ENCODE assay signal across 12 cellular contexts in the genomic region with DNA sequence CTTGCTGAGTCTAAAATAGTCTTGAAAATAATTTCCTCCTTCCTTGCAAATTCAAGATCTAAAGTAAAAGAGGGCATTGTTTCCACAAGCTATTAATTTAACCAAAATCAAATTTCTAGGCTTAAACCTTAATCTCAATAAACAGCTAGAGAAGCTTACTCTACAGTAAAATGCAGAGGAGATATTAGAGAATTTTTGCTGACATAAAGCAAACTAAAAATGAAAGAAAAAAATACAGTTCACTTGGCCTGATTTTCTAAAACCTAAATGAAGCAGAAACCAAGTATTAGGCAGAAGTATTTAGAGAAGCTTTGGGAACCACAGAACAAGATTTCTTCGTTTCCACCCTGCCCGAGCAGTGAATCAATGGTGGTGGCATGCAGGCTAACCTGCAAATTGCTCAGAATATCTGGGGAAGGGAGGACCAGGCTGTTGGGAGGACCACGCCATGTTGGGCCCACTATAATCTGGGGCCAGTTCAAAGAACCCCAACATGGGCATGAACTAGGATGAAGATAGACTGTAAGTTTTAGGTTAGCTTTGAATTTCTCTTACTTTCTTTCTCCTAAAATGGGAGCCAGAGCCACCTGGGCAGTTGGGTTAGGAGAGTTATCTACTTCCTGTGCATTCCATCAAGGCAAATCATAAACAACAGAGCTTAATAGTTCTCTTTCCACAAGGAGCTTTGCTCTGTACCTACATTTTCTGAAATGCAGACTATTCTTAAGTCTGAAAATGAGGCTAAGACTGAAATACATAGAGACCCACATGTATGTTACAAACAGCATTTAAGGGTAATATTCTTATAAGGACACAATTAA. TPM values are rescaled to one million over a fixed set of nuclear protein-coding genes. Genes with fewer than 3 reads are reported as not detected.
DNase-seq lines count a peak whose midpoint lies in the region; ATAC-seq, FAIRE-seq and TF ChIP-seq lines count a peak whose summit lies in the region.
"Had no signal": no experiment of that assay in that cellular context is flagged by ENCODE, and none has a peak within 500 bp of the region (broad histone marks: within the 10 kb centered on the region; RNA-seq: fewer than 3 reads in every experiment).

No MANE protein-coding gene starts in this region.

- no peaks in the 10 kb centered on the region for H3K27me3 ChIP-seq in HepG2 (ENCODE audit: control insufficient read depth in 1 of 2, insufficient read depth in 2 of 2, low read length in 2 of 2)
- peaks cover 0 to 3% of the 10 kb centered on the region in 2 donors for H3K27me3 ChIP-seq in right lobe of liver
- H3K27me3 ChIP-seq in endocrine pancreas (ENCODE audit: control insufficient read depth, insufficient read depth, low read length) = no peaks in the 10 kb centered on the region
- H3K27me3 ChIP-seq in muscle layer of colon (ENCODE audit: control insufficient read depth in 1 of 2, insufficient read depth in 2 of 2, low read length in 2 of 2) = no peaks in the 10 kb centered on the region
- H3K27me3 ChIP-seq in Karpas-422 (ENCODE audit: low read length) = no peaks in the 10 kb centered on the region
- no peaks in the 10 kb centered on the region for H3K27me3 ChIP-seq in body of pancreas
- no peaks in the 10 kb centered on the region for H3K27me3 ChIP-seq in vagina
- H3K27me3 ChIP-seq: Peyer's patch had no signal

- POLR2A ChIA-PET in HepG2 (lab: Yijun Ruan, JAX) = no interaction called here

- intact Hi-C loops in HepG2 (cut with micrococcal nuclease; ENCODE audit: unreplicated experiment) = no loop called here
- intact Hi-C loops in right lobe of liver (cut with DNase I) = no loop called here
- intact Hi-C loops in body of pancreas (cut with DNase I) = no loop called here
- intact Hi-C loops in vagina (cut with DNase I) = no loop called here

- no peak for TF ChIP-seq EP300 in HepG2 (IDR thresholded peaks at IDR 0.05; ENCODE audit: low read depth in 2 of 2, low read length in 2 of 2)
- no peak for TF ChIP-seq EP300 in HepG2 (CRISPR knock-in tag; IDR thresholded peaks at IDR 0.05; ENCODE audit: borderline replicate concordance)

- peaks cover 87% of the 10 kb centered on the region for H3K4me1 ChIP-seq in HepG2 (ENCODE audit: insufficient read depth, low read length)
- peaks cover 0 to 12% (median 1%) of the 10 kb centered on the region in 4 donors for H3K4me1 ChIP-seq in right lobe of liver
- peaks cover 11% of the 10 kb centered on the region for H3K4me1 ChIP-seq in endocrine pancreas (ENCODE audit: control insufficient read depth, insufficient read depth, low read length)
- peaks cover 59% of the 10 kb centered on the region for H3K4me1 ChIP-seq in muscle layer of colon (ENCODE audit: insufficient read depth, low read length)
- no peaks in the 10 kb centered on the region for H3K4me1 ChIP-seq in Karpas-422 (ENCODE audit: low read length)
- peaks cover 74% of the 10 kb centered on the region for H3K4me1 ChIP-seq in body of pancreas
- H3K4me1 ChIP-seq in vagina = peaks cover 41% of the 10 kb centered on the region

- H2AFZ ChIP-seq in HepG2 (ENCODE audit: low read length) = no peak overlapping the region
- no peak overlapping the region for H2AFZ ChIP-seq in Karpas-422 (ENCODE audit: low read length)

- TF ChIP-seq RAD21 in HepG2 (CRISPR knock-in tag; IDR thresholded peaks at IDR 0.05) = no peak

- TF ChIP-seq CTCF in HepG2 (CRISPR knock-in tag; IDR thresholded peaks at IDR 0.05) (no peak), right lobe of liver (IDR thresholded peaks at IDR 0.05) (no peak), body of pancreas (IDR thresholded peaks at IDR 0.05) (no peak), vagina (IDR thresholded peaks at IDR 0.05) (no peak)

- TF ChIP-seq POLR2A in HepG2 (IDR thresholded peaks at IDR 0.05; ENCODE audit: insufficient read depth in 1 of 2, low read depth in 2 of 2, low read length in 2 of 2) (no peak), right lobe of liver (IDR thresholded peaks at IDR 0.05) (no peak), body of pancreas (IDR thresholded peaks at IDR 0.05) (no peak), vagina (IDR thresholded peaks at IDR 0.05) (no peak)

- no peaks in the 10 kb centered on the region for H3K9me3 ChIP-seq in HepG2 (ENCODE audit: low read length)
- no peaks in the 10 kb centered on the region for H3K9me3 ChIP-seq in right lobe of liver
- no peaks in the 10 kb centered on the region for H3K9me3 ChIP-seq in endocrine pancreas (ENCODE audit: control insufficient read depth, low read length)
- H3K9me3 ChIP-seq in muscle layer of colon (ENCODE audit: low read length) = no peaks in the 10 kb centered on the region
- H3K9me3 ChIP-seq in Karpas-422 (ENCODE audit: low read length) = no peaks in the 10 kb centered on the region
- no peaks in the 10 kb centered on the region for H3K9me3 ChIP-seq in body of pancreas
- H3K9me3 ChIP-seq in vagina = no peaks in the 10 kb centered on the region
- H3K9me3 ChIP-seq: Peyer's patch, psoas muscle had no signal

- H3K9ac ChIP-seq in HepG2 (ENCODE audit: insufficient read depth, low read depth, low read length) (no peak overlapping the region), endocrine pancreas (ENCODE audit: control insufficient read depth, insufficient read depth, low read length) (no peak overlapping the region), muscle layer of colon (ENCODE audit: low read length) (no peak overlapping the region), Karpas-422 (ENCODE audit: low read length) (no peak overlapping the region)

- CTCF ChIA-PET in HepG2 (lab: Yijun Ruan, JAX; ENCODE audit: low intra/inter-chr PET ratio, low total read pairs) = no interaction called here

- H4K20me1 ChIP-seq in HepG2 (ENCODE audit: insufficient read depth, low read length) = no peaks in the 10 kb centered on the region
- no peaks in the 10 kb centered on the region for H4K20me1 ChIP-seq in Karpas-422 (ENCODE audit: insufficient read depth, low read depth, low read length)

- H3K36me3 ChIP-seq in HepG2 (replicated peaks in 1 of 2; ENCODE audit: control insufficient read depth in 1 of 2, insufficient read depth in 2 of 2, low read length in 2 of 2) (peaks cover 2 to 5% of the 10 kb centered on the region in 2 experiments; a peak in 4 of 5 replicates), right lobe of liver (peaks cover 0 to 3% (median 0%) of the 10 kb centered on the region in 4 donors), endocrine pancreas (ENCODE audit: control insufficient read depth, insufficient read depth, low read length) (no peaks in the 10 kb centered on the region), muscle layer of colon (ENCODE audit: insufficient read depth, low read length) (peaks cover 12% of the 10 kb centered on the region), Karpas-422 (ENCODE audit: insufficient read depth, low read length) (no peaks in the 10 kb centered on the region), body of pancreas (replicated peaks in 1 of 2; ENCODE audit: insufficient read depth in 1 of 2, low read depth in 2 of 2) (no peaks in the 10 kb centered on the region), vagina (no peaks in the 10 kb centered on the region)

- no peak overlapping the region for H3K4me3 ChIP-seq in HepG2 (replicated peaks in 1 of 3; ENCODE audit: insufficient read depth in 1 of 3, low read depth in 2 of 3, low read length in 3 of 3)
- H3K4me3 ChIP-seq in right lobe of liver = no peak overlapping the region
- H3K4me3 ChIP-seq in endocrine pancreas (ENCODE audit: control insufficient read depth, insufficient read depth, low read length) = peak overlapping the region; percentile 6
- peak overlapping the region in 1 of 2 donors; percentile 3 for H3K4me3 ChIP-seq in muscle layer of colon (ENCODE audit: low read depth in 1 of 2, low read length in 2 of 2)
- no peak overlapping the region for H3K4me3 ChIP-seq in Karpas-422 (ENCODE audit: low read length)
- no peak overlapping the region for H3K4me3 ChIP-seq in body of pancreas
- no peak overlapping the region for H3K4me3 ChIP-seq in vagina
- H3K4me3 ChIP-seq: psoas muscle had no signal

- no peak for DNase-seq in HepG2 (ENCODE audit: low spot score)
- no peak for DNase-seq in right lobe of liver
- DNase-seq in Karpas-422 = no peak
- DNase-seq in body of pancreas = no peak
- no peak for DNase-seq in vagina (ENCODE audit: extremely low spot score in 2 of 2)
- DNase-seq: EL, Peyer's patch, psoas muscle had no signal

- in situ Hi-C loops in HepG2 (cut with HindIII; ENCODE audit: extremely low pct_ligation_motif_present, low pct_unique_long_range_greater_than_20kb) = no loop called here

- H3K27ac ChIP-seq in HepG2 (ENCODE audit: extremely low read length, insufficient read depth, low read length) (no peak overlapping the region), right lobe of liver (peak overlapping the region in 1 of 3 donors; percentile 33), muscle layer of colon (ENCODE audit: low read depth, low read length) (peak overlapping the region; percentile 38), Karpas-422 (ENCODE audit: low read length) (no peak overlapping the region), body of pancreas (peak overlapping the region in 2 of 4 donors; percentile 2 to 88), vagina (no peak overlapping the region)

- H3K79me2 ChIP-seq in HepG2 (ENCODE audit: insufficient read depth, low read length) (peaks cover 13% of the 10 kb centered on the region), Karpas-422 (ENCODE audit: low read length) (no peaks in the 10 kb centered on the region)

- H3K4me2 ChIP-seq in HepG2 (ENCODE audit: low read depth, low read length) (peak overlapping the region; percentile 16; the same call in 1 of the 2 replicates), Karpas-422 (ENCODE audit: low read depth, low read length, poor library complexity, severe bottlenecking) (no peak overlapping the region)

- ATAC-seq in HepG2 (no peak), right lobe of liver (no peak), HG02642 (IDR thresholded peaks at IDR 0.05; ENCODE audit: poor library complexity, unreplicated experiment) (no peak), body of pancreas (no peak)
- ATAC-seq: psoas muscle had no signal

- no peak for FAIRE-seq in HepG2 (lab: Jason Lieb, UNC)
- FAIRE-seq: A204.1 had no signal

- H3K9me2 ChIP-seq in Karpas-422 (replicated peaks; ENCODE audit: insufficient read depth, low read length) = no peaks in the 10 kb centered on the region

- WGBS in HepG2 (ENCODE audit: low lambda C conversion rate) = 89% methylated on average over 2 of the region's 3 CpGs
- 86% methylated on average over 3 of the region's 3 CpGs for WGBS in right lobe of liver (ENCODE audit: insufficient coverage, low coverage, low lambda C conversion rate, missing lambda C conversion rate)
- 81 to 91% methylated on average over 3 of the region's 3 CpGs for WGBS in body of pancreas, 2 donors

- BruUV-seq in HepG2 (replicated peaks; lab: Mats Ljungman, UMichigan) = no TSS peak

RNA-seq across cellular contexts. Expression of a gene that starts 4.1 kb away (rescaled TPM):
- total RNA-seq in HepG2 (2016; rRNA removed; fragmentation: Illumina TruSeq; extraction: Trizol) = 56.4 and 109 TPM in 2 replicates
- 12.3 and 15.0 TPM in 2 replicates for total RNA-seq in HepG2 (2016; cell fraction: cytosol; rRNA removed; fragmentation: Illumina TruSeq; extraction: Trizol; ENCODE audit: low read depth)
- total RNA-seq in HepG2 (2016; cell fraction: insoluble cytoplasmic fraction; rRNA removed; fragmentation: Illumina TruSeq; extraction: Trizol) = 48.3 and 110 TPM in 2 replicates
- total RNA-seq in HepG2 (2016; cell fraction: membrane; rRNA removed; fragmentation: Illumina TruSeq; extraction: Trizol) = 19.7 and 21.8 TPM in 2 replicates
- total RNA-seq in HepG2 (2016; cell fraction: nucleus; rRNA removed; fragmentation: Illumina TruSeq; extraction: Trizol) = 137 and 161 TPM in 2 replicates
- polyA plus RNA-seq in HepG2 (2011; rRNA removed) = 124 and 127 TPM in 2 replicates
- 101 and 116 TPM in 2 replicates for polyA plus RNA-seq in HepG2 (2011; cell fraction: cytosol; rRNA removed)
- 265 and 290 TPM in 2 replicates for polyA plus RNA-seq in HepG2 (2011; cell fraction: nucleus; rRNA removed)
- 106 and 132 TPM in 2 replicates for polyA plus RNA-seq in HepG2 (2012)
- polyA plus RNA-seq in HepG2 (2016; cell fraction: cytosol; fragmentation: Illumina TruSeq; extraction: Trizol; ENCODE audit: low read depth) = 5.0 and 5.8 TPM in 2 replicates
- 59.1 and 60.9 TPM in 2 replicates for polyA plus RNA-seq in HepG2 (2016; cell fraction: insoluble cytoplasmic fraction; fragmentation: Illumina TruSeq; extraction: Trizol; ENCODE audit: low read depth)
- 8.8 and 14.3 TPM in 2 replicates for polyA plus RNA-seq in HepG2 (2016; cell fraction: membrane; fragmentation: Illumina TruSeq; extraction: Trizol; ENCODE audit: low read depth)
- polyA plus RNA-seq in HepG2 (2016; cell fraction: nucleus; fragmentation: Illumina TruSeq; extraction: Trizol; ENCODE audit: insufficient read depth, low read depth) = 286 and 312 TPM in 2 replicates
- 105 and 627 TPM in 2 replicates for polyA minus RNA-seq in HepG2 (2011; rRNA and poly(A)+ RNA removed; ENCODE audit: low replicate concordance)
- polyA minus RNA-seq in HepG2 (2011; cell fraction: cytosol; rRNA and poly(A)+ RNA removed) = 120 and 164 TPM in 2 replicates
- 204 and 208 TPM in 2 replicates for polyA minus RNA-seq in HepG2 (2011; cell fraction: nucleus; rRNA and poly(A)+ RNA removed)
- total RNA-seq in right lobe of liver = 10 to 100 TPM; 14.9 to 61.0 (median 28.9) TPM
- total RNA-seq in Karpas-422 (2014; rRNA removed; shearing (Covaris generic); ENCODE audit: low replicate concordance) = not detected in 2 replicates
- total RNA-seq in body of pancreas = 100 to 1,000 TPM in 1 of 2 donors, 10 to 100 TPM in 1; 91.6 to 130 TPM
- 152 TPM for total RNA-seq in vagina

Comparison
In these comparisons a context has a peak if more than half of its experiments do, and no peak if none do; other contexts are left out.
1. RNA of a gene that starts 4.1 kb away (total RNA-seq): 152 TPM in vagina (single experiment), 91.6 to 130 TPM in body of pancreas, 12.3 to 161 TPM in HepG2 and 14.9 to 61.0 TPM in right lobe of liver; not detected in Karpas-422; every median in the first group is over 10 times any median in the second.